8 cellular contexts compared by ENCODE assay signal in the genomic region with DNA sequence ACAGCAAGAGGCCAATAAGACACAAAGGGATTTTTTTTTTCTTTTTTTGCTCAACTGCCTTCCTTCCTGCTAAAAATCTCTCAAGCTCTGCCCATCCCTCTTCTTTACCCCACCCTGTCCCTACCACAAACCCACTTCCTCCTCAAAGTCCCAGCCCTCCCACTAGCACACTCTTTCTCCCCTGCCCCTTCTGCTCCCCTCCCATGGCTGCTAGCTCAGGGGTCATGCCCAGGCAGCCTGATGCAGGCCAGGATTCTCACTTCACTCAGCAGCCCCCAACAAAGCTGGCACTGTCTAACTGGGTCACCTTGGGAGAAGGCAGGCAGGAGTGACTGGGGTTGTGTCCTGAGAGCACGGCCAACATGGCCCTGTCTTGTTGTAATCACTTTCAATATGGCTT. TPM values are rescaled to one million over a fixed set of nuclear protein-coding genes. Genes with fewer than 3 reads are reported as not detected.
A peak's percentile ranks its signal among the peaks of the same experiment; 100 is the strongest.
DNase-seq lines count a peak whose midpoint lies in the region; ATAC-seq and TF ChIP-seq lines count a peak whose summit lies in the region.

No MANE protein-coding gene starts in this region.

- H3K27ac Mint-ChIP-seq in endothelial cell (ENCODE audit: unreplicated experiment) (peak overlapping the region; percentile 45), type B pancreatic cell (peak overlapping the region; percentile 21)

- H3K36me3 ChIP-seq in right atrium auricular region: no peaks in the 10 kb centered on the region

- TF ChIP-seq CTCF in right atrium auricular region (IDR thresholded peaks at IDR 0.05): no peak
- TF ChIP-seq CTCF in endothelial cell (IDR thresholded peaks at IDR 0.05; ENCODE audit: unreplicated experiment): no peak
- TF ChIP-seq CTCF in type B pancreatic cell (conservative IDR thresholded peaks at IDR 0.05): no peak

- H3K4me3 Mint-ChIP-seq in endothelial cell (ENCODE audit: unreplicated experiment) (no peak overlapping the region), type B pancreatic cell (no peak overlapping the region)

- H3K4me1 Mint-ChIP-seq in endothelial cell (ENCODE audit: unreplicated experiment) (peaks cover 26% of the 10 kb centered on the region), type B pancreatic cell (ENCODE audit: unreplicated experiment) (no peaks in the 10 kb centered on the region)

- no peaks in the 10 kb centered on the region for H3K36me3 Mint-ChIP-seq in endothelial cell (ENCODE audit: low read depth, unreplicated experiment)
- H3K36me3 Mint-ChIP-seq in type B pancreatic cell: no peaks in the 10 kb centered on the region

- H3K9me3 Mint-ChIP-seq in endothelial cell (ENCODE audit: unreplicated experiment) (no peaks in the 10 kb centered on the region), type B pancreatic cell (no peaks in the 10 kb centered on the region)

- peaks cover 3% of the 10 kb centered on the region for H3K27me3 Mint-ChIP-seq in endothelial cell (ENCODE audit: unreplicated experiment)
- H3K27me3 Mint-ChIP-seq in type B pancreatic cell: no peaks in the 10 kb centered on the region

- peaks cover 0 to 22% of the 10 kb centered on the region in 2 donors for H3K4me1 ChIP-seq in right atrium auricular region

- H3K27ac ChIP-seq in right atrium auricular region: no peak overlapping the region

- no peaks in the 10 kb centered on the region for H3K27me3 ChIP-seq in right atrium auricular region

- H3K4me3 ChIP-seq in right atrium auricular region: no peak overlapping the region

- intact Hi-C loops in Right ventricle myocardium inferior (cut with DNase I): no loop called here

- DNase-seq in Right ventricle myocardium inferior (ENCODE audit: missing footprints): no peak
- DNase-seq in right atrium auricular region (ENCODE audit: low spot score): no peak
- DNase-seq in SKM-1 (lab: John Stamatoyannopoulos, UW; ENCODE audit: unreplicated experiment): peak; percentile 98
- DNase-seq in endothelial cell (ENCODE audit: low spot score): no peak
- DNase-seq in type B pancreatic cell (ENCODE audit: extremely low spot score, unreplicated experiment): no peak
- no peak for DNase-seq in NCI-H2227 treated with DMSO at 0.1 percent for 48 hours (lab: John Stamatoyannopoulos, UW)
- no peak for DNase-seq in SW 1271 (lab: John Stamatoyannopoulos, UW)
- DNase-seq in left lobe of liver (ENCODE audit: low spot score): no peak

- H3K9me3 ChIP-seq in right atrium auricular region: no peaks in the 10 kb centered on the region

- ATAC-seq in Right ventricle myocardium inferior (peak; percentile 69), left lobe of liver (no peak)

RNA-seq across cellular contexts. Expression of gene PPP2R5A, which starts 28.8 kb away (rescaled TPM):
- total RNA-seq in Right ventricle myocardium inferior: 80.8 TPM
- 10 to 100 TPM; 48.8 to 81.5 TPM for total RNA-seq in right atrium auricular region
- total RNA-seq in endothelial cell (ENCODE audit: unreplicated experiment): 25.5 TPM
- total RNA-seq in type B pancreatic cell (ENCODE audit: low replicate concordance): 20.6 and 34.0 TPM in 2 replicates
- total RNA-seq in left lobe of liver: 37.6 TPM
